In genomic region chr16:569445-570254, GRCh38 we compare ENCODE assay signal across 8 cellular contexts. TPM values are rescaled to one million over a fixed set of nuclear protein-coding genes. Genes with fewer than 3 reads are reported as not detected.
DNase-seq lines count a peak whose midpoint lies in the region; ATAC-seq and TF ChIP-seq lines count a peak whose summit lies in the region.

PIGQ (plus strand) TSS chr16:569968; CDS start chr16:574075, 4,107 bp downstream.

- H3K27me3 Mint-ChIP-seq in HFFc6 (ENCODE audit: insufficient read depth), result peaks cover 5% of the 10 kb centered on the region
- H3K27me3 Mint-ChIP-seq in naive thymus-derived CD8-positive, alpha-beta T cell, result no peaks in the 10 kb centered on the region

- H3K36me3 Mint-ChIP-seq in HFFc6 (ENCODE audit: low read depth), result no peaks in the 10 kb centered on the region
- no peaks in the 10 kb centered on the region for H3K36me3 Mint-ChIP-seq in naive thymus-derived CD8-positive, alpha-beta T cell

- no peaks in the 10 kb centered on the region for H3K9me3 Mint-ChIP-seq in HFFc6
- H3K9me3 Mint-ChIP-seq in naive thymus-derived CD8-positive, alpha-beta T cell, result peaks cover 0 to 2% (median 0%) of the 10 kb centered on the region in 9 donors

- H3K27ac ChIP-seq in PC-9 (no peak within 1 kb of the TSS), fibroblast of lung (ENCODE audit: insufficient read depth, low read length) (peak within 1 kb of the TSS; percentile 57)

- CTCF ChIA-PET in PC-9 (lab: Charles Lee), result no interaction called here

- H3K9me3 ChIP-seq in PC-9 (ENCODE audit: insufficient read depth, low read depth) (no peaks in the 10 kb centered on the region), fibroblast of lung (ENCODE audit: control insufficient read depth, insufficient read depth, low read depth, low read length) (no peaks in the 10 kb centered on the region)

- H2AFZ ChIP-seq in PC-9, result peak within 1 kb of the TSS; percentile 88
- H2AFZ ChIP-seq in fibroblast of lung (ENCODE audit: low read length), result peak within 1 kb of the TSS; percentile 55

- peak within 1 kb of the TSS; percentile 91 for H3K4me3 Mint-ChIP-seq in HFFc6
- H3K4me3 Mint-ChIP-seq in naive thymus-derived CD8-positive, alpha-beta T cell, result peak within 1 kb of the TSS; percentile 81 to 93 (median 84)

- H3F3A ChIP-seq in PC-9 (ENCODE audit: insufficient read depth, low read depth), result no peaks in the 10 kb centered on the region; the same call in 1 of the 2 replicates

- peaks cover 11% of the 10 kb centered on the region for H3K4me1 ChIP-seq in PC-9 (replicated peaks; ENCODE audit: insufficient read depth)
- H3K4me1 ChIP-seq in fibroblast of lung (ENCODE audit: control insufficient read depth, extremely low read depth, insufficient read depth, low read length), result peaks cover 17% of the 10 kb centered on the region

- H4K20me1 ChIP-seq in PC-9 (ENCODE audit: insufficient read depth) (peaks cover 5% of the 10 kb centered on the region; the same call in 1 of the 2 replicates), fibroblast of lung (ENCODE audit: control insufficient read depth, extremely low read depth, insufficient read depth, low read length) (no peaks in the 10 kb centered on the region)

- TSS peak; percentile 65 for BruUV-seq in PC-9 (replicated peaks; lab: Mats Ljungman, UMichigan)

- H3K4me1 Mint-ChIP-seq in HFFc6 (ENCODE audit: low read depth), result peaks cover 23% of the 10 kb centered on the region
- peaks cover 20 to 39% (median 35%) of the 10 kb centered on the region in 4 donors for H3K4me1 Mint-ChIP-seq in naive thymus-derived CD8-positive, alpha-beta T cell

- H3K4me3 ChIP-seq in PC-9, result peak within 1 kb of the TSS; percentile 84
- peak within 1 kb of the TSS; percentile 78 to 87 (median 82) for H3K4me3 ChIP-seq in fibroblast of lung (replicated peaks in 1 of 4; ENCODE audit: control extremely low read depth in 1 of 4, insufficient read depth in 1 of 4, low read depth in 3 of 4, low read length in 4 of 4)

- H3K27ac Mint-ChIP-seq in HFFc6, result peak within 1 kb of the TSS; percentile 79
- peak within 1 kb of the TSS; percentile 85 to 98 (median 92) for H3K27ac Mint-ChIP-seq in naive thymus-derived CD8-positive, alpha-beta T cell

- H3K79me2 ChIP-seq in PC-9 (ENCODE audit: low read depth) (peaks cover 17% of the 10 kb centered on the region), fibroblast of lung (ENCODE audit: control insufficient read depth, insufficient read depth, low read length) (peaks cover 10% of the 10 kb centered on the region)

- intact Hi-C loops in PC-9 (cut with micrococcal nuclease; ENCODE audit: unreplicated experiment), result loop anchor here (2.0 kb wide), 1 partner anchor 35 kb away; no protein-coding TSS in a partner anchor

- TF ChIP-seq CTCF in HFFc6 (IDR thresholded peaks at IDR 0.05), result no peak
- no peak for TF ChIP-seq CTCF in PC-9 (conservative IDR thresholded peaks at IDR 0.05)
- no peak for TF ChIP-seq CTCF in fibroblast of lung (conservative IDR thresholded peaks at IDR 0.05 in 1 of 2, IDR thresholded peaks at IDR 0.05 in 1 of 2; ENCODE audit: low read depth in 1 of 2, low read length in 2 of 2)

- peak; percentile 74 to 75 for ATAC-seq in naive thymus-derived CD8-positive, alpha-beta T cell

- DNase-seq in ELF-1 (ENCODE audit: low read depth, low spot score) (peak; percentile 66), HFFc6 (no peak), PC-9 (peak in 1 of 2 experiments; percentile 72), fibroblast of lung (ENCODE audit: low read depth in 2 of 2) (peak; percentile 47 to 63), NCI-H1048 (lab: John Stamatoyannopoulos, UW) (no peak)
- peak; percentile 52 for DNase-seq in activated T-helper 9 cell treated with anti-CD3 and anti-CD28 coated beads, Interleukin-2, amount 50 U/mL, for 16 hours (ENCODE audit: low read depth)
- DNase-seq in naive thymus-derived CD8-positive, alpha-beta T cell, result peak; percentile 46 to 81 (median 65)
- DNase-seq in stimulated activated naive CD4-positive, alpha-beta T cell treated with Interleukin-2 at 50 U/mL for 16 hours (lab: John Stamatoyannopoulos, UW), result peak; percentile 59

- peak within 1 kb of the TSS; percentile 87 for H3K4me2 ChIP-seq in PC-9
- H3K4me2 ChIP-seq in fibroblast of lung (ENCODE audit: extremely low read depth, insufficient read depth, low read length), result peak within 1 kb of the TSS; percentile 88

- H3K9me2 ChIP-seq in PC-9 (ENCODE audit: insufficient read depth), result no peaks in the 10 kb centered on the region

- H3K27me3 ChIP-seq in PC-9 (ENCODE audit: insufficient read depth, low read depth) (no peaks in the 10 kb centered on the region), fibroblast of lung (ENCODE audit: control insufficient read depth, insufficient read depth, low read length) (no peaks in the 10 kb centered on the region)

- POLR2A ChIA-PET in PC-9 (lab: Charles Lee; ENCODE audit: unreplicated experiment), result interaction anchor here (0.6 to 0.9 kb wide), 5 partner anchors 34 to 187 kb away, joined by 3 to 7 read pairs (median 5); no protein-coding TSS in a partner anchor
- POLR2A ChIA-PET in naive thymus-derived CD8-positive, alpha-beta T cell (lab: Charles Lee), result interaction anchor here (0.6 to 1.2 kb wide), 2 partner anchors 13 to 168 kb away, joined by 3 read pairs; partner anchors contain the start of gene DECR2

- peak within 1 kb of the TSS; percentile 77 for H3K9ac ChIP-seq in fibroblast of lung (ENCODE audit: insufficient read depth, low read length)

- H3K36me3 ChIP-seq in PC-9 (ENCODE audit: low read depth) (no peaks in the 10 kb centered on the region), fibroblast of lung (ENCODE audit: control insufficient read depth, insufficient read depth, low read length) (peaks cover 4% of the 10 kb centered on the region)

RNA-seq across cellular contexts. Expression of gene PIGQ, which starts in this region (rescaled TPM):
- 10 to 100 TPM; 30.4 to 39.5 (median 35.4) TPM for total RNA-seq in HFFc6 (2021; fragmentation: NEBNext Ultra II Directional; extraction: Animal tissue kit (Norgen Biotek cat#: 25700))
- total RNA-seq in PC-9 (2021) (72.5 and 96.1 TPM in 2 replicates), fibroblast of lung (20.5 and 22.3 TPM in 2 replicates)
- polyA plus RNA-seq in fibroblast of lung, result 11.2 and 13.0 TPM in 2 replicates
- polyA plus RNA-seq in fibroblast of lung (2012), result 14.7 and 21.0 TPM in 2 replicates
- polyA minus RNA-seq in fibroblast of lung (ENCODE audit: low replicate concordance), result 26.8 and 47.5 TPM in 2 replicates
- total RNA-seq in naive thymus-derived CD8-positive, alpha-beta T cell, result 10 to 100 TPM; 55.8 to 59.0 TPM
- polyA plus RNA-seq in naive thymus-derived CD8-positive, alpha-beta T cell, result 10 to 100 TPM in 1 of 3 donors, 1 to 10 TPM in 2; 8.8 to 13.4 (median 9.3) TPM

Comparison
In these comparisons a context has a peak if more than half of its experiments do, and no peak if none do; other contexts are left out.
1. DNase-seq: peak in ELF-1 (single experiment), activated T-helper 9 cell treated with anti-CD3 and anti-CD28 coated beads, Interleukin-2, amount 50 U/mL, for 16 hours (single experiment), fibroblast of lung (2 of 2), naive thymus-derived CD8-positive, alpha-beta T cell (10 of 10) and stimulated activated naive CD4-positive, alpha-beta T cell treated with Interleukin-2 at 50 U/mL for 16 hours (single experiment); none in HFFc6 (single experiment) and NCI-H1048 (single experiment).